Comparison of ENCODE assay signal across 14 cellular contexts in the genomic region with DNA sequence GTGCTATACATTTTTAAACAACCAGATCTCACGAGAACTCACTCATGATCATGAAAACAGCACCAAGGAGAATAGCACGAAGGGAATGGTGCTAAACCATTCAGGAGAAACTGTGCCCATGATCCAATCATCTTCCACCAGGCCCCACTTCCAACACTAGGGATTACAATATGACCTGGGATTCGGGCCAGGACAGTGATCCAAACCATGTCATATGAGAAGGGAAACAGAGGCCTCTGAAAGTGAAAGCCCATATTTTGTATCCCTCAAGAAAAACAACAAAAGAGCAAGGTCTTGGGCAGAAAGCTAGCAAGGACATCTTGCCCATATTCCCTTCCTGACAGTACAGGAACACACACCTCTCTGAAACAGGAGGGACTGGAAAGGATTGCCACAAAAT.
"Had no signal": no experiment of that assay in that cellular context is flagged by ENCODE, and none has a peak within 500 bp of the region (broad histone marks: within the 10 kb centered on the region; RNA-seq: fewer than 3 reads in every experiment).

No MANE protein-coding gene starts in this region.

- H3K9me3 ChIP-seq: esophagus muscularis mucosa, mucosa of descending colon, psoas muscle had no signal

- H3K4me1 ChIP-seq: esophagus muscularis mucosa, psoas muscle, stomach had no signal

- H3K27ac ChIP-seq: epithelial cell of prostate, esophagus muscularis mucosa, hepatocyte, psoas muscle, stomach had no signal

- H3K36me3 ChIP-seq: esophagus muscularis mucosa, stomach had no signal

- DNase-seq: effector memory CD8-positive, alpha-beta T cell; foreskin melanocyte; mammary epithelial cell; mucosa of descending colon; naive B cell; psoas muscle; small intestine; stimulated activated CD4-positive, alpha-beta T cell treated with anti-CD3 and anti-CD28 coated beads, Interleukin-12 subunit alpha, Interleukin-12 subunit beta, amount 100 ng/mL, for 4 hours; stimulated activated naive CD4-positive, alpha-beta T cell; stomach had no signal

- H3K4me3 ChIP-seq: esophagus muscularis mucosa, hepatocyte, mucosa of descending colon, psoas muscle, stomach had no signal

- ATAC-seq: effector memory CD8-positive, alpha-beta T cell; left colon; mucosa of descending colon; psoas muscle had no signal
